8 cellular contexts compared by ENCODE assay signal in the genomic region with DNA sequence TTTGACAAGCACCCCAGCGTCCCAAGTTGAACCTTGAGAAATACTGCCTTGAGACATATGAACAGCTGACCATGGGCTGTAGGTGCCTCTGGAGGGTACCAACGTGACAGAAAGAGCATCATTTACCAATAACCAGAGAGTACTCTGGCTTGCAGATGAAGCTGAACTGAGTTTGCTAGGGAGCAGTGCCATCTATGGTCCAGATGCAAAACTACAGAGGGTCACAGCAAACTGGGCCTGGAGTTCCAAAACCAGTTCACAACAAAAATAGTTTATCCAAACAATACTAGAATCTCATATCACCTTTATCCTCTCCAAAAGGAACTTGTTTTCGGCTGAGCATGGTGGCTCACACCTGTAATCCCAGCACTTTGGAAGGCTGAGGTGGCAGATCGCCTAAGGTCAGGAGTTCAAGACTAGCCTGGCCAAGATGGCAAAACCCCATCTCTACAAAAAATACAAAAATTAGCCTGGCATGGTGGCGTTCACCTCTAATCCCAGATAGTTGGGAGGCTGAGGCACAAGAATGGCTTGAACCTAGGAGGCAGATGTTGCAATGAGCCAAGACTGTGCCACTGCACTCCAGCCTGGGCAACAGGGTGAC.
A peak's percentile ranks its signal among the peaks of the same experiment; 100 is the strongest.
DNase-seq lines count a peak whose midpoint lies in the region; ATAC-seq, FAIRE-seq and TF ChIP-seq lines count a peak whose summit lies in the region.

No MANE protein-coding gene starts in this region.

- no peak for FAIRE-seq in bronchial epithelial cell (lab: Jason Lieb, UNC)
- FAIRE-seq in kidney (lab: Jason Lieb, UNC) = no peak

- H3K27me3 ChIP-seq in DND-41 (ENCODE audit: insufficient read depth, low read length, poor library complexity) (no peaks in the 10 kb centered on the region), bronchial epithelial cell (ENCODE audit: control insufficient read depth, insufficient read depth, low read length) (no peaks in the 10 kb centered on the region)

- H2AFZ ChIP-seq in DND-41 (ENCODE audit: low read depth, low read length) = no peak overlapping the region

- TF ChIP-seq CTCF in DND-41 (IDR thresholded peaks at IDR 0.05; ENCODE audit: borderline replicate concordance, extremely low read depth, low read length, poor library complexity, severe bottlenecking) (peak; percentile 77), bronchial epithelial cell (IDR thresholded peaks at IDR 0.05; ENCODE audit: insufficient read depth, low read length, severe bottlenecking) (peak; percentile 71), kidney (IDR thresholded peaks at IDR 0.05; ENCODE audit: borderline replicate concordance, extremely low read depth, insufficient read depth) (peak; percentile 63), omental fat pad (IDR thresholded peaks at IDR 0.05) (no peak)

- H3K4me1 ChIP-seq in DND-41 (ENCODE audit: insufficient read depth, low read length) (no peaks in the 10 kb centered on the region), kidney (ENCODE audit: control insufficient read depth in 1 of 2, insufficient read depth in 1 of 2, low read depth in 1 of 2, low read length in 2 of 2) (peaks cover 0 to 3% of the 10 kb centered on the region in 2 donors)

- H3K79me2 ChIP-seq in DND-41 (ENCODE audit: insufficient read depth, low read length) = no peaks in the 10 kb centered on the region

- intact Hi-C loops in kidney (cut with DNase I) = loop anchor here (10.0 kb wide), 1 partner anchor 118 kb away; no protein-coding TSS in a partner anchor

- H4K20me1 ChIP-seq in DND-41 (ENCODE audit: insufficient read depth, low read length) = no peaks in the 10 kb centered on the region

- H3K4me3 ChIP-seq in DND-41 (ENCODE audit: low read depth in 1 of 2, low read length in 2 of 2) (no peak overlapping the region), bronchial epithelial cell (ENCODE audit: low read depth, low read length) (no peak overlapping the region), kidney (ENCODE audit: low read length in 2 of 2) (no peak overlapping the region)

- DNase-seq in DND-41 (peak; percentile 49), HPDE6-E6E7 (ENCODE audit: extremely low spot score) (peak; percentile 31), SW480 (ENCODE audit: low spot score) (peak; percentile 33), bronchial epithelial cell (ENCODE audit: low read depth) (peak; percentile 30), kidney (no peak), NCI-H187 (lab: John Stamatoyannopoulos, UW) (no peak), omental fat pad (ENCODE audit: low spot score) (no peak)
- DNase-seq in stimulated activated CD4-positive, alpha-beta T cell treated with anti-CD3 and anti-CD28 coated beads, TNF-alpha, amount 100 ng/mL, for 1 hour (ENCODE audit: low read depth in 3 of 3, low spot score in 1 of 3) = peak in 2 of 3 donors; percentile 5

- no peak overlapping the region for H3K4me2 ChIP-seq in DND-41 (ENCODE audit: insufficient read depth, low read length)

- no peak overlapping the region for H3K9ac ChIP-seq in DND-41 (ENCODE audit: low read depth, low read length)
- no peak overlapping the region for H3K9ac ChIP-seq in kidney (ENCODE audit: low read length in 2 of 2)

- H3K9me3 ChIP-seq in DND-41 (ENCODE audit: insufficient read depth, low read length, severe bottlenecking) (no peaks in the 10 kb centered on the region), kidney (ENCODE audit: control insufficient read depth in 1 of 2, low read length in 2 of 2) (no peaks in the 10 kb centered on the region)

- no peak overlapping the region for H3K27ac ChIP-seq in DND-41 (ENCODE audit: low read length)
- no peak overlapping the region for H3K27ac ChIP-seq in kidney (ENCODE audit: low read depth in 2 of 2, low read length in 2 of 2)

- H3K36me3 ChIP-seq in DND-41 (ENCODE audit: insufficient read depth, low read length) (peaks cover 72% of the 10 kb centered on the region), bronchial epithelial cell (ENCODE audit: control insufficient read depth, insufficient read depth, low read length) (peaks cover 11% of the 10 kb centered on the region), kidney (ENCODE audit: control insufficient read depth in 1 of 2, insufficient read depth in 2 of 2, low read length in 2 of 2) (peaks cover 0 to 3% of the 10 kb centered on the region in 2 donors)

- ATAC-seq in DND-41 (ENCODE audit: insufficient read depth, low read depth) = peak; percentile 75; the same call in 2 of the 3 replicates
- ATAC-seq in omental fat pad (ENCODE audit: low FRiP score) = no peak

Comparison
In these comparisons a context has a peak if more than half of its experiments do, and no peak if none do; other contexts are left out.
1. DNase-seq: peak in DND-41 (single experiment), HPDE6-E6E7 (single experiment), SW480 (single experiment), bronchial epithelial cell (single experiment) and stimulated activated CD4-positive, alpha-beta T cell treated with anti-CD3 and anti-CD28 coated beads, TNF-alpha, amount 100 ng/mL, for 1 hour (2 of 3); none in kidney (single experiment), NCI-H187 (0 of 2) and omental fat pad (single experiment).
2. CTCF ChIP-seq: peak in DND-41 (single experiment), bronchial epithelial cell (single experiment) and kidney (single experiment); none in omental fat pad (0 of 3).